ENCODE assay signal across 15 cellular contexts in the genomic region with DNA sequence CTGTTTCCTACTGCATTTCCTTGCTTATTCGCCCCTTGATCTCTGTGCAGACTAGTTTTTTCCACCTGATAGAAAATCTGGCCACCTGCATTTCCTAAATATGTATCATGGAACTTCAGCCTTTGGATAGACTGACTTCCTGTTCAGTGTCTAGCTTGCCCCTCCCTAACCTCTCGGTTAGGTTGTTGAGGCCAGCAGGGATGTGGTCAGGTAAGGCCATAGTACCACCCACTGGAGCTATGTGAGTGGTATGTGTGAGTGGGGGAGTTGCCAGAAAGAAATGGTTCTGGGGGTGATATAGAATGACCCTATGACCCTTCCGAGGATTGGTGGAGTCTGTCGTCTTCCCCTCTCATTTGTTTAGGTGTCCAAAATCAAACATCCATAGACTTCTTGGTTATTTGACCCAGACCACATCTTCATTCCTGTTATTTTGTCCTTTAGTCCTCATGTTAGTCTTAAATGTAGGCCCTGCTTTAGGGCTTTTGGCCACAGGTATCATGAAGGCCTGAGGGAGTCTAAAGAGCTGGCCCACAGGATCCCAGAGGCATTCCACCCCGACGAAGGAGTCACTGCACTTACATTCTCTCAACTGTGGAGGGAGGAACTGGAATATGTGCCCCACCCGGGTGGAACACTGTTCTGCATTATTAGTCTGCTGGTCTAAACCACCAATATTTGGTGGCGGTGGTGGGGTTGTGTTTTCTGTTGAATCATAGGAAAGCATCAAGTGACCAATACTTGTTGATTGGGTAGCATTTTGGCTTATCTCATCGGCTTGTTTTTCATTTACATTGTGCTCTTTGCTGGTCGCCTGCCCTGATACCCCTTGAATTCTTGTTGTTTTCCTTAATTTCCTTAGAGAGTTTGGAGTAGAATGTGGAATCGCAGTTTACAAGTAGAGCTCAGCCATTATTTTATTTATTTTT. TPM values are rescaled to one million over a fixed set of nuclear protein-coding genes. Genes with fewer than 3 reads are reported as not detected.
DNase-seq lines count a peak whose midpoint lies in the region; ATAC-seq and TF ChIP-seq lines count a peak whose summit lies in the region.
"Had no signal": no experiment of that assay in that cellular context is flagged by ENCODE, and none has a peak within 500 bp of the region (broad histone marks: within the 10 kb centered on the region; RNA-seq: fewer than 3 reads in every experiment).

No MANE protein-coding gene starts in this region.

- H3K36me3 ChIP-seq in aorta (ENCODE audit: control insufficient read depth in 1 of 2, insufficient read depth in 2 of 2, low read length in 1 of 2) = no peaks in the 10 kb centered on the region
- H3K36me3 ChIP-seq: right lobe of liver had no signal

- no peak overlapping the region for H3K4me3 ChIP-seq in aorta (ENCODE audit: low read length in 2 of 2)
- H3K4me3 ChIP-seq: right lobe of liver had no signal

- no peak overlapping the region for H3K4me3 Mint-ChIP-seq in activated naive CD4-positive, alpha-beta T cell treated with anti-CD3 and anti-CD28 coated beads, Interleukin-2, amount 10 ng/mL, durations not matched to agents 7 days and 5 days
- no peak overlapping the region for H3K4me3 Mint-ChIP-seq in type B pancreatic cell
- H3K4me3 Mint-ChIP-seq: activated B cell treated with CpG ODN at 0.5 μM for 24 hours had no signal

- DNase-seq in activated naive CD4-positive, alpha-beta T cell treated with anti-CD3 and anti-CD28 coated beads, Interleukin-2, amount 10 ng/mL, durations not matched to agents 7 days and 5 days = no peak
- DNase-seq in activated naive CD4-positive, alpha-beta T cell treated with anti-CD3 and anti-CD28 coated beads, Interleukin-2, amount 50 U/mL, for 16 hours = no peak
- no peak for DNase-seq in foreskin keratinocyte
- DNase-seq in type B pancreatic cell (ENCODE audit: extremely low spot score, unreplicated experiment) = no peak
- DNase-seq in head of caudate nucleus = no peak
- DNase-seq in aorta = no peak
- DNase-seq in NCI-H345 treated with DMSO at 0.1 percent for 48 hours (lab: John Stamatoyannopoulos, UW; ENCODE audit: unreplicated experiment) = no peak
- DNase-seq: activated B cell treated with CpG ODN at 0.5 μM for 24 hours, kidney, NCI-H1417 treated with DMSO at 0.1 percent for 48 hours, right lobe of liver, SW 1271 had no signal

- H3K27me3 ChIP-seq in foreskin keratinocyte (no peaks in the 10 kb centered on the region), aorta (ENCODE audit: control insufficient read depth in 1 of 2, insufficient read depth in 2 of 2, low read length in 1 of 2) (no peaks in the 10 kb centered on the region)
- H3K27me3 ChIP-seq: right lobe of liver had no signal

- TF ChIP-seq CTCF in VCaP (conservative IDR thresholded peaks at IDR 0.05) (no peak), foreskin keratinocyte (conservative IDR thresholded peaks at IDR 0.05) (no peak), type B pancreatic cell (conservative IDR thresholded peaks at IDR 0.05) (no peak)

- H3K9me3 ChIP-seq in aorta (ENCODE audit: control insufficient read depth, low read length) = no peaks in the 10 kb centered on the region
- H3K9me3 ChIP-seq: Caco-2, right lobe of liver had no signal

- peaks cover 76% of the 10 kb centered on the region for H3K4me1 Mint-ChIP-seq in activated naive CD4-positive, alpha-beta T cell treated with anti-CD3 and anti-CD28 coated beads, Interleukin-2, amount 10 ng/mL, durations not matched to agents 7 days and 5 days
- H3K4me1 Mint-ChIP-seq in type B pancreatic cell (ENCODE audit: unreplicated experiment) = peaks cover 34% of the 10 kb centered on the region

- intact Hi-C loops in head of caudate nucleus (cut with DNase I) = no loop called here
- intact Hi-C loops in aorta (cut with DNase I) = no loop called here

- H3K36me3 Mint-ChIP-seq in activated naive CD4-positive, alpha-beta T cell treated with anti-CD3 and anti-CD28 coated beads, Interleukin-2, amount 10 ng/mL, durations not matched to agents 7 days and 5 days = peaks cover 55% of the 10 kb centered on the region
- H3K36me3 Mint-ChIP-seq in type B pancreatic cell = peaks cover 8% of the 10 kb centered on the region

- peak overlapping the region; percentile 33 for H3K27ac Mint-ChIP-seq in activated naive CD4-positive, alpha-beta T cell treated with anti-CD3 and anti-CD28 coated beads, Interleukin-2, amount 10 ng/mL, durations not matched to agents 7 days and 5 days
- peak overlapping the region; percentile 56 for H3K27ac Mint-ChIP-seq in type B pancreatic cell
- H3K27ac Mint-ChIP-seq: activated B cell treated with CpG ODN at 0.5 μM for 24 hours had no signal

- H3K27ac ChIP-seq in VCaP (peak overlapping the region; percentile 94; the same call in 1 of the 2 replicates), foreskin keratinocyte (no peak overlapping the region), aorta (ENCODE audit: low read depth in 1 of 2, low read length in 2 of 2) (no peak overlapping the region)
- H3K27ac ChIP-seq: right lobe of liver had no signal

- CTCF ChIA-PET in activated naive CD4-positive, alpha-beta T cell treated with anti-CD3 and anti-CD28 coated beads, Interleukin-2, amount 10 ng/mL, durations not matched to agents 7 days and 5 days (lab: Charles Lee) = interaction anchor here (1.0 kb wide), 2 partner anchors 12 to 91 kb away, joined by 3 read pairs; no protein-coding TSS in a partner anchor

- 91 to 96% methylated on average over 11 of the region's 11 CpGs for WGBS in aorta, 2 donors

- peak; percentile 6 for ATAC-seq in foreskin keratinocyte
- no peak for ATAC-seq in aorta (ENCODE audit: low FRiP score)
- ATAC-seq: HCT116, right lobe of liver had no signal

- no peaks in the 10 kb centered on the region for H3K9me3 Mint-ChIP-seq in activated naive CD4-positive, alpha-beta T cell treated with anti-CD3 and anti-CD28 coated beads, Interleukin-2, amount 10 ng/mL, durations not matched to agents 7 days and 5 days
- no peaks in the 10 kb centered on the region for H3K9me3 Mint-ChIP-seq in type B pancreatic cell
- H3K9me3 Mint-ChIP-seq: activated B cell treated with CpG ODN at 0.5 μM for 24 hours had no signal

- H3K4me1 ChIP-seq in foreskin keratinocyte = peaks cover 8% of the 10 kb centered on the region
- peaks cover 2 to 18% of the 10 kb centered on the region in 2 donors for H3K4me1 ChIP-seq in aorta (ENCODE audit: control insufficient read depth in 1 of 2, insufficient read depth in 2 of 2, low read length in 2 of 2)

- H3K27me3 Mint-ChIP-seq in activated naive CD4-positive, alpha-beta T cell treated with anti-CD3 and anti-CD28 coated beads, Interleukin-2, amount 10 ng/mL, durations not matched to agents 7 days and 5 days = no peaks in the 10 kb centered on the region
- no peaks in the 10 kb centered on the region for H3K27me3 Mint-ChIP-seq in type B pancreatic cell
- H3K27me3 Mint-ChIP-seq: activated B cell treated with CpG ODN at 0.5 μM for 24 hours had no signal

RNA-seq across cellular contexts. Expression of gene CAB39, which starts 21.9 kb away (rescaled TPM):
- total RNA-seq in foreskin keratinocyte (179 and 191 TPM in 2 replicates), type B pancreatic cell (ENCODE audit: low replicate concordance) (49.2 and 66.9 TPM in 2 replicates), aorta (10 to 100 TPM; 80.4 to 81.1 TPM)
- polyA plus RNA-seq in foreskin keratinocyte (67.8 and 73.5 TPM in 2 replicates), aorta (10 to 100 TPM; 27.3 to 57.8 TPM)
